ENCODE assay signal across 1 cellular context in genomic region chr1:16561035-16561434, GRCh38. TPM values are rescaled to one million over a fixed set of nuclear protein-coding genes. Genes with fewer than 3 reads are reported as not detected.
"Had no signal": no experiment of that assay in that cellular context is flagged by ENCODE, and none has a peak within 500 bp of the region (broad histone marks: within the 10 kb centered on the region; RNA-seq: fewer than 3 reads in every experiment).

No MANE protein-coding gene starts in this region.

RNA-seq across cellular contexts. Expression of gene RNU1-1, which starts 47.0 kb away (rescaled TPM):
- polyA plus RNA-seq: SK-N-SH had no signal
